8 cellular contexts compared by ENCODE assay signal in the genomic region with DNA sequence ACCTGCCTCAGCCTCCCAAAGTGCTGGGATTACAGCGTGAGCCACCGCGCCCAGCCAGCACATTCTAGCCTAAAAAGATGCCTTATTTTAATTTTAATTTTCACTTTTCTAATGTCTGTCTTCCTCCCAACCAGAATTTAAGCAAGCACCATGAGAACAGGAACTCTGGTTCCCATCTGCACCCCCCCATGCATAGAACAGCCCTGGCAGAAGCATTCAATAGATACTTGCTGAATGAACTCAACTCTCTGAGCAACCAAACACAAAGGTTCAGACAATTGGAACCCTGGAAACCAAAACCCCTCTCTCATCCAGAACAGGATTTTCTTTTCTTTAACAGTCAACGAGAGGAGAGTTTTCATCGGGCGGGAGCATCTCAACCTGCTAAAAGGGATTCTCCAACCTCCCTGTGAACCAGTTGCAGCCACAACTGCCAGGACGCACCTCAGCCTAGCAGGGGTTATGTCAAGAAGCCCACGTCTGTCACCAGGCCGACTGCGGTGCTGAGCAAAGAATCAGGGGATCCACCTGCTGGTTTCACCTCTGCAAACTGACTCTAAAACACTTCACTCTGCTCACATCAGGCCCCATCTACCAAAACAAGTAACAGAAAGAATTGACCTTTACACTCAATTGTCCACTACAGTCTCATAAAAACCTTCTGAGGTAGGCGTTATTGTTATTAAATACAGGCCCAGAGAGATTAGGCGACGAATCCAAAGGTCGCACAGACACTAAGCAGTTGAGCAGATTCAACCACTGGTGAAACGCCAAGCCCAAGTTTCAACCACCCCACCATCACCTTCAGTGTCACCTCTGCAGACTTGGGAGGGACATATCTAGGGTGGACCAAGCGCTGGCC. TPM values are rescaled to one million over a fixed set of nuclear protein-coding genes. Genes with fewer than 3 reads are reported as not detected.
A peak's percentile ranks its signal among the peaks of the same experiment; 100 is the strongest.
DNase-seq lines count a peak whose midpoint lies in the region; ATAC-seq and TF ChIP-seq lines count a peak whose summit lies in the region.

No MANE protein-coding gene starts in this region.

- peak overlapping the region; percentile 87 for H3K9ac ChIP-seq in BLaER1
- H3K9ac ChIP-seq in HUES6 (ENCODE audit: low read length) = peak overlapping the region; percentile 32
- peak overlapping the region; percentile 35 for H3K9ac ChIP-seq in mammary epithelial cell (ENCODE audit: insufficient read depth, low read length)

- DNase-seq in mammary epithelial cell (no peak), HPDE6-E6E7 (ENCODE audit: extremely low spot score) (no peak), cerebellar nuclear complex (lab: John Stamatoyannopoulos, UW) (no peak), AG08395 (ENCODE audit: low spot score) (no peak)
- no peak for DNase-seq in naive thymus-derived CD4-positive, alpha-beta T cell

- no peak for TF ChIP-seq CTCF in mammary epithelial cell (conservative IDR thresholded peaks at IDR 0.05 in 1 of 2, IDR thresholded peaks at IDR 0.05 in 1 of 2; ENCODE audit: extremely low read depth in 1 of 2, insufficient read depth in 1 of 2, low read depth in 1 of 2, low read length in 2 of 2)

- dilution Hi-C loops in mammary epithelial cell (cut with HindIII; ENCODE audit: low sequenced_read_pairs) = no loop called here

- H4K20me1 ChIP-seq in BLaER1 (peaks cover 66% of the 10 kb centered on the region), mammary epithelial cell (ENCODE audit: insufficient read depth, low read length) (no peaks in the 10 kb centered on the region)

- H3K27me3 ChIP-seq in BLaER1 = no peaks in the 10 kb centered on the region
- H3K27me3 ChIP-seq in HUES6 (ENCODE audit: control insufficient read depth, insufficient read depth, low read length) = no peaks in the 10 kb centered on the region
- H3K27me3 ChIP-seq in mammary epithelial cell (ENCODE audit: insufficient read depth, low read length) = no peaks in the 10 kb centered on the region
- H3K27me3 ChIP-seq in naive thymus-derived CD4-positive, alpha-beta T cell (ENCODE audit: control insufficient read depth in 2 of 2, insufficient read depth in 2 of 2, low read length in 2 of 2) = no peaks in the 10 kb centered on the region

- H3K4me3 Mint-ChIP-seq in naive thymus-derived CD4-positive, alpha-beta T cell = peak overlapping the region; percentile 83 to 92 (median 87)

- no peak overlapping the region for H2AFZ ChIP-seq in mammary epithelial cell (ENCODE audit: low read depth, low read length)

- H3K9me3 ChIP-seq in BLaER1 = no peaks in the 10 kb centered on the region
- H3K9me3 ChIP-seq in HUES6 (ENCODE audit: control insufficient read depth, insufficient read depth, low read depth, low read length) = no peaks in the 10 kb centered on the region
- no peaks in the 10 kb centered on the region for H3K9me3 ChIP-seq in mammary epithelial cell (replicated peaks; ENCODE audit: insufficient read depth, low read length)
- H3K9me3 ChIP-seq in naive thymus-derived CD4-positive, alpha-beta T cell (ENCODE audit: control insufficient read depth in 2 of 3, low read length in 3 of 3) = no peaks in the 10 kb centered on the region

- peak overlapping the region; percentile 88; the same call in 1 of the 2 replicates for H3K27ac ChIP-seq in BLaER1
- H3K27ac ChIP-seq in HUES6 (ENCODE audit: low read depth, low read length) = no peak overlapping the region
- no peak overlapping the region for H3K27ac ChIP-seq in mammary epithelial cell (ENCODE audit: insufficient read depth, low read depth, low read length)
- peak overlapping the region; percentile 18 for H3K27ac ChIP-seq in naive thymus-derived CD4-positive, alpha-beta T cell (ENCODE audit: low read depth, low read length)

- H3K4me1 ChIP-seq in BLaER1 (peaks cover 66% of the 10 kb centered on the region), HUES6 (ENCODE audit: control insufficient read depth, insufficient read depth, low read length) (peaks cover 9% of the 10 kb centered on the region; the same call in 1 of the 2 replicates), mammary epithelial cell (ENCODE audit: insufficient read depth, low read length) (peaks cover 26% of the 10 kb centered on the region)
- peaks cover 14 to 32% of the 10 kb centered on the region in 2 donors for H3K4me1 ChIP-seq in naive thymus-derived CD4-positive, alpha-beta T cell (ENCODE audit: control insufficient read depth in 2 of 2, insufficient read depth in 2 of 2, low read length in 2 of 2)

- peaks cover 55% of the 10 kb centered on the region for H3K79me2 ChIP-seq in mammary epithelial cell (ENCODE audit: insufficient read depth, low read length)

- no TSS peak for BruUV-seq in mammary epithelial cell (replicated peaks; lab: Mats Ljungman, UMichigan)

- H3K27me3 Mint-ChIP-seq in naive thymus-derived CD4-positive, alpha-beta T cell = no peaks in the 10 kb centered on the region

- 47% methylated on average over 16 of the region's 16 CpGs for WGBS in mammary epithelial cell (ENCODE audit: low coverage, missing lambda C conversion rate)

- CTCF ChIA-PET in mammary epithelial cell (lab: Charles Lee; ENCODE audit: low non-redundant PET) = no interaction called here
- CTCF ChIA-PET in naive thymus-derived CD4-positive, alpha-beta T cell (lab: Charles Lee) = no interaction called here

- peaks cover 0 to 22% (median 16%) of the 10 kb centered on the region in 5 donors for H3K36me3 Mint-ChIP-seq in naive thymus-derived CD4-positive, alpha-beta T cell

- in situ Hi-C loops in mammary epithelial cell (cut with MboI; ENCODE audit: low sequenced_read_pairs in 2 of 2) = no loop called here

- no peak for ATAC-seq in naive thymus-derived CD4-positive, alpha-beta T cell
- ATAC-seq in HG03457 (IDR thresholded peaks at IDR 0.05; ENCODE audit: unreplicated experiment) = no peak

- intact Hi-C loops in mammary epithelial cell (cut with micrococcal nuclease) = loop anchor here (5.0 kb wide), 1 partner anchor 43 kb away; no protein-coding TSS in a partner anchor
- intact Hi-C loops in naive thymus-derived CD4-positive, alpha-beta T cell (cut with micrococcal nuclease) = loop anchor here in 1 of 2 donors (5.0 kb wide), 1 partner anchor 662 kb away; a partner anchor contains a TSS

- H3K4me2 ChIP-seq in BLaER1 (peak overlapping the region; percentile 99), mammary epithelial cell (ENCODE audit: insufficient read depth, low read depth, low read length) (peak overlapping the region; percentile 95)

- H3K9me3 Mint-ChIP-seq in naive thymus-derived CD4-positive, alpha-beta T cell = no peaks in the 10 kb centered on the region

- peak overlapping the region; percentile 41 to 91 (median 74) for H3K27ac Mint-ChIP-seq in naive thymus-derived CD4-positive, alpha-beta T cell

- H3K4me3 ChIP-seq in BLaER1 (peak overlapping the region; percentile 93), HUES6 (ENCODE audit: low read depth, low read length) (peak overlapping the region; percentile 60), mammary epithelial cell (replicated peaks in 1 of 3; ENCODE audit: insufficient read depth in 1 of 3, low read depth in 2 of 3, low read length in 3 of 3) (peak overlapping the region; percentile 23 to 57 (median 57))
- H3K4me3 ChIP-seq in naive thymus-derived CD4-positive, alpha-beta T cell (ENCODE audit: low read length) = peak overlapping the region; percentile 56

- H3K36me3 ChIP-seq in BLaER1 = peaks cover 45% of the 10 kb centered on the region
- peaks cover 40% of the 10 kb centered on the region for H3K36me3 ChIP-seq in HUES6 (ENCODE audit: control insufficient read depth, insufficient read depth, low read length)
- H3K36me3 ChIP-seq in mammary epithelial cell (ENCODE audit: insufficient read depth, low read length) = peaks cover 8% of the 10 kb centered on the region
- peaks cover 0 to 34% (median 0%) of the 10 kb centered on the region in 3 experiments for H3K36me3 ChIP-seq in naive thymus-derived CD4-positive, alpha-beta T cell (ENCODE audit: control insufficient read depth in 2 of 3, insufficient read depth in 3 of 3, low read length in 3 of 3)

- peaks cover 35 to 63% (median 39%) of the 10 kb centered on the region in 7 donors for H3K4me1 Mint-ChIP-seq in naive thymus-derived CD4-positive, alpha-beta T cell

- POLR2A ChIA-PET in naive thymus-derived CD4-positive, alpha-beta T cell (lab: Charles Lee) = interaction anchor here (1.9 to 3.0 kb wide), 3 partner anchors 13 to 17 kb away, joined by 5 to 59 read pairs (median 8); no protein-coding TSS in a partner anchor

RNA-seq across cellular contexts. Expression of a gene that starts 1.7 kb away (rescaled TPM):
- 10 to 100 TPM; 35.1 to 72.3 TPM for total RNA-seq in mammary epithelial cell
- 61.9 TPM for polyA plus RNA-seq in mammary epithelial cell
- 35.6 TPM for polyA minus RNA-seq in mammary epithelial cell
- 10 to 100 TPM; 13.3 to 38.1 (median 27.2) TPM for total RNA-seq in naive thymus-derived CD4-positive, alpha-beta T cell
- 10 to 100 TPM; 19.8 to 37.9 TPM for polyA plus RNA-seq in naive thymus-derived CD4-positive, alpha-beta T cell

RNA-seq across cellular contexts. Expression of a gene that starts 10.0 kb away (rescaled TPM):
- total RNA-seq in mammary epithelial cell = 100 to 1,000 TPM; 107 to 197 TPM
- polyA plus RNA-seq in mammary epithelial cell = 189 TPM
- polyA minus RNA-seq in mammary epithelial cell = 128 TPM
- total RNA-seq in naive thymus-derived CD4-positive, alpha-beta T cell = 10 to 100 TPM in 2 of 5 experiments, 1 to 10 TPM in 3; 3.6 to 24.2 (median 4.8) TPM
- polyA plus RNA-seq in naive thymus-derived CD4-positive, alpha-beta T cell = 1 to 10 TPM; 1.8 to 2.7 TPM

RNA-seq across cellular contexts. Expression of a gene that starts 55.7 kb away (rescaled TPM):
- total RNA-seq in mammary epithelial cell = 100 to 1,000 TPM; 106 to 133 TPM
- 91.6 TPM for polyA plus RNA-seq in mammary epithelial cell
- polyA minus RNA-seq in mammary epithelial cell = 189 TPM
- 10 to 100 TPM; 40.2 to 58.6 (median 44.8) TPM for total RNA-seq in naive thymus-derived CD4-positive, alpha-beta T cell
- polyA plus RNA-seq in naive thymus-derived CD4-positive, alpha-beta T cell = 10 to 100 TPM; 29.5 to 42.8 TPM

Comparison
In these comparisons a context has a peak if more than half of its experiments do, and no peak if none do; other contexts are left out.
1. H3K27ac ChIP-seq: peak in BLaER1 (single experiment) and naive thymus-derived CD4-positive, alpha-beta T cell (single experiment); none in HUES6 (single experiment) and mammary epithelial cell (single experiment).
2. H3K9ac ChIP-seq: peak in every context shown above with its lines; median percentile 87 in BLaER1; 35 in mammary epithelial cell; 32 in HUES6.
3. RNA of a gene that starts 10.0 kb away (total RNA-seq): 107 to 197 TPM in mammary epithelial cell; 3.6 to 24.2 TPM in naive thymus-derived CD4-positive, alpha-beta T cell; every median in the first group is over 4 times any median in the second.
4. Peak in every context shown above with its lines, with median percentiles within 50 percentile points of each other: H3K4me3 ChIP-seq.